ENCODE assay signal across 1 cellular context in genomic region chr2:109280804-109281203, GRCh38.
TF ChIP-seq lines count a peak whose summit lies in the region.

No MANE protein-coding gene starts in this region.

TF ChIP-seq in HCT116, 20 proteins besides CTCF, POLR2A, EP300 and RAD21 (continued from another document):
- no peak for TF ChIP-seq REST (IDR thresholded peaks at IDR 0.05; ENCODE audit: low read depth)
- no peak for TF ChIP-seq EZH2phosphoT487 (IDR thresholded peaks at IDR 0.05; ENCODE audit: borderline replicate concordance)
- no peak for TF ChIP-seq ATF3 (IDR thresholded peaks at IDR 0.05)
- TF ChIP-seq SRF (IDR thresholded peaks at IDR 0.05; ENCODE audit: low read depth), result no peak
- no peak for TF ChIP-seq ZBTB33 (IDR thresholded peaks at IDR 0.05; ENCODE audit: extremely low read depth, insufficient replicate concordance, low read length)
- no peak for TF ChIP-seq ZFX (IDR thresholded peaks at IDR 0.05)
